Comparison of ENCODE assay signal across 12 cellular contexts in the genomic region with DNA sequence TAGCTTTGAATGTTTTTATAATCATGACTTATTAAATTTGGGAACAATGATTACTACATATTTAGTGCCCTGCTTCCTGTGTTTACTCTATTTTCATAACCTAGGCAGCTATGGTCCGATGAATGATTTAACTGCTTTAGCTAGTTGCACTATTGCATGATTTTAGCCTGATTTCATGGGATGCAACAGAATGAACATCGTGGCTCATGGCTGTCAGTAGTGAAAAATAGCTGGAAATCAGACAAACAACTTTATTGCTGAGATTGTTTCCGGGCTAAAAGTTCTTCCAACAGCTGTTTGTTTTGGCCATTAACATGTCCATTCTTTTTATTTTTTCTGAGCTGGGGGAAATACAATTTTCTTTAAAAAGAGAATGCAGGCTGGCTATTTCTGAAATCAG. TPM values are rescaled to one million over a fixed set of nuclear protein-coding genes. Genes with fewer than 3 reads are reported as not detected.
DNase-seq lines count a peak whose midpoint lies in the region; ATAC-seq and TF ChIP-seq lines count a peak whose summit lies in the region.
"Had no signal": no experiment of that assay in that cellular context is flagged by ENCODE, and none has a peak within 500 bp of the region (broad histone marks: within the 10 kb centered on the region; RNA-seq: fewer than 3 reads in every experiment).

A gene with protein sequence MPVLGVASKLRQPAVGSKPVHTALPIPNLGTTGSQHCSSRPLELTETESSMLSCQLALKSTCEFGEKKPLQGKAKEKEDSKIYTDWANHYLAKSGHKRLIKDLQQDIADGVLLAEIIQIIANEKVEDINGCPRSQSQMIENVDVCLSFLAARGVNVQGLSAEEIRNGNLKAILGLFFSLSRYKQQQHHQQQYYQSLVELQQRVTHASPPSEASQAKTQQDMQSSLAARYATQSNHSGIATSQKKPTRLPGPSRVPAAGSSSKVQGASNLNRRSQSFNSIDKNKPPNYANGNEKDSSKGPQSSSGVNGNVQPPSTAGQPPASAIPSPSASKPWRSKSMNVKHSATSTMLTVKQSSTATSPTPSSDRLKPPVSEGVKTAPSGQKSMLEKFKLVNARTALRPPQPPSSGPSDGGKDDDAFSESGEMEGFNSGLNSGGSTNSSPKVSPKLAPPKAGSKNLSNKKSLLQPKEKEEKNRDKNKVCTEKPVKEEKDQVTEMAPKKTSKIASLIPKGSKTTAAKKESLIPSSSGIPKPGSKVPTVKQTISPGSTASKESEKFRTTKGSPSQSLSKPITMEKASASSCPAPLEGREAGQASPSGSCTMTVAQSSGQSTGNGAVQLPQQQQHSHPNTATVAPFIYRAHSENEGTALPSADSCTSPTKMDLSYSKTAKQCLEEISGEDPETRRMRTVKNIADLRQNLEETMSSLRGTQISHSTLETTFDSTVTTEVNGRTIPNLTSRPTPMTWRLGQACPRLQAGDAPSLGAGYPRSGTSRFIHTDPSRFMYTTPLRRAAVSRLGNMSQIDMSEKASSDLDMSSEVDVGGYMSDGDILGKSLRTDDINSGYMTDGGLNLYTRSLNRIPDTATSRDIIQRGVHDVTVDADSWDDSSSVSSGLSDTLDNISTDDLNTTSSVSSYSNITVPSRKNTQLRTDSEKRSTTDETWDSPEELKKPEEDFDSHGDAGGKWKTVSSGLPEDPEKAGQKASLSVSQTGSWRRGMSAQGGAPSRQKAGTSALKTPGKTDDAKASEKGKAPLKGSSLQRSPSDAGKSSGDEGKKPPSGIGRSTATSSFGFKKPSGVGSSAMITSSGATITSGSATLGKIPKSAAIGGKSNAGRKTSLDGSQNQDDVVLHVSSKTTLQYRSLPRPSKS (N-terminal part only) (plus strand): TSS at position 393 of the 400 bp plus-strand sequence. CDS start 568 bp downstream, outside the sequence.

- H3K9me3 Mint-ChIP-seq in T-cell = peaks cover 2 to 8% (median 3%) of the 10 kb centered on the region in 3 donors
- H3K9me3 Mint-ChIP-seq: activated B cell treated with CpG ODN at 0.5 μM for 24 hours; activated naive CD4-positive, alpha-beta T cell treated with anti-CD3 and anti-CD28 coated beads, Interleukin-2, amount 10 ng/mL, durations not matched to agents 7 days and 5 days; stimulated activated naive CD8-positive, alpha-beta T cell treated with anti-CD3 and anti-CD28 coated beads, Interleukin-15, Interleukin-2, amounts not matched to agents 100 ng/mL and 50 ng/mL, for 24 hours had no signal

- POLR2A ChIA-PET in T-cell (lab: Charles Lee) = interaction anchor here in 1 of 2 donors (0.6 kb wide), 1 partner anchor 50 kb away, joined by 4 read pairs; no protein-coding TSS in a partner anchor

- peak; percentile 35 for DNase-seq in GM03348 (ENCODE audit: low spot score)
- DNase-seq in mammary epithelial cell = no peak
- DNase-seq in left ventricle myocardium superior = no peak
- DNase-seq in pulmonary artery endothelial cell (ENCODE audit: low read depth, low spot score) = peak; percentile 77
- no peak for DNase-seq in UCSD-AML1 (lab: John Stamatoyannopoulos, UW; ENCODE audit: unreplicated experiment)
- no peak for DNase-seq in HUDEP-2 (lab: John Stamatoyannopoulos, UW; ENCODE audit: unreplicated experiment in 76 of 76)
- no peak for DNase-seq in T-cell
- DNase-seq: activated B cell treated with CpG ODN at 0.5 μM for 24 hours; activated naive CD4-positive, alpha-beta T cell treated with anti-CD3 and anti-CD28 coated beads, Interleukin-2, amount 10 ng/mL, durations not matched to agents 7 days and 5 days had no signal

- no peak within 1 kb of the TSS for H2AFZ ChIP-seq in mammary epithelial cell (ENCODE audit: low read depth, low read length)

- H3K27me3 Mint-ChIP-seq in T-cell = no peaks in the 10 kb centered on the region
- H3K27me3 Mint-ChIP-seq: activated B cell treated with CpG ODN at 0.5 μM for 24 hours; activated naive CD4-positive, alpha-beta T cell treated with anti-CD3 and anti-CD28 coated beads, Interleukin-2, amount 10 ng/mL, durations not matched to agents 7 days and 5 days; stimulated activated naive CD8-positive, alpha-beta T cell treated with anti-CD3 and anti-CD28 coated beads, Interleukin-15, Interleukin-2, amounts not matched to agents 100 ng/mL and 50 ng/mL, for 24 hours had no signal

- no peak within 1 kb of the TSS for H3K4me2 ChIP-seq in mammary epithelial cell (ENCODE audit: insufficient read depth, low read depth, low read length)

- 86% methylated on average over 3 of the region's 3 CpGs for WGBS in mammary epithelial cell (ENCODE audit: low coverage, missing lambda C conversion rate)

- ATAC-seq in left ventricle myocardium superior = peak; percentile 78
- no peak for ATAC-seq in GM18870 (IDR thresholded peaks at IDR 0.05; ENCODE audit: unreplicated experiment)
- no peak for ATAC-seq in T-cell (replicated peaks in 1 of 4)

- no peaks in the 10 kb centered on the region for H3K27me3 ChIP-seq in mammary epithelial cell (ENCODE audit: insufficient read depth, low read length)

- dilution Hi-C loops in mammary epithelial cell (cut with HindIII; ENCODE audit: low sequenced_read_pairs) = no loop called here

- H3K27ac ChIP-seq in mammary epithelial cell (ENCODE audit: insufficient read depth, low read depth, low read length) = no peak within 1 kb of the TSS
- H3K27ac ChIP-seq: C4-2B had no signal

- H3K4me1 Mint-ChIP-seq in T-cell = no peaks in the 10 kb centered on the region
- H3K4me1 Mint-ChIP-seq: activated B cell treated with CpG ODN at 0.5 μM for 24 hours; activated naive CD4-positive, alpha-beta T cell treated with anti-CD3 and anti-CD28 coated beads, Interleukin-2, amount 10 ng/mL, durations not matched to agents 7 days and 5 days had no signal

- H3K4me1 ChIP-seq in mammary epithelial cell (ENCODE audit: insufficient read depth, low read length) = no peaks in the 10 kb centered on the region

- intact Hi-C loops in mammary epithelial cell (cut with micrococcal nuclease) (no loop called here), left ventricle myocardium superior (cut with micrococcal nuclease) (no loop called here)

- H3K9me3 ChIP-seq in mammary epithelial cell (replicated peaks; ENCODE audit: insufficient read depth, low read length) = no peaks in the 10 kb centered on the region

- no peak for TF ChIP-seq CTCF in mammary epithelial cell (conservative IDR thresholded peaks at IDR 0.05 in 1 of 2, IDR thresholded peaks at IDR 0.05 in 1 of 2; ENCODE audit: extremely low read depth in 1 of 2, insufficient read depth in 1 of 2, low read depth in 1 of 2, low read length in 2 of 2)

- no peak within 1 kb of the TSS for H3K4me3 Mint-ChIP-seq in T-cell
- H3K4me3 Mint-ChIP-seq: activated B cell treated with CpG ODN at 0.5 μM for 24 hours; activated naive CD4-positive, alpha-beta T cell treated with anti-CD3 and anti-CD28 coated beads, Interleukin-2, amount 10 ng/mL, durations not matched to agents 7 days and 5 days; stimulated activated naive CD8-positive, alpha-beta T cell treated with anti-CD3 and anti-CD28 coated beads, Interleukin-15, Interleukin-2, amounts not matched to agents 100 ng/mL and 50 ng/mL, for 24 hours had no signal

- no TSS peak for BruUV-seq in mammary epithelial cell (replicated peaks; lab: Mats Ljungman, UMichigan)

- H4K20me1 ChIP-seq in mammary epithelial cell (ENCODE audit: insufficient read depth, low read length) = no peaks in the 10 kb centered on the region

- no peaks in the 10 kb centered on the region for H3K79me2 ChIP-seq in mammary epithelial cell (ENCODE audit: insufficient read depth, low read length)

- no peak within 1 kb of the TSS for H3K4me3 ChIP-seq in mammary epithelial cell (replicated peaks in 1 of 3; ENCODE audit: insufficient read depth in 1 of 3, low read depth in 2 of 3, low read length in 3 of 3)

- CTCF ChIA-PET in mammary epithelial cell (lab: Charles Lee; ENCODE audit: low non-redundant PET) (interaction anchor here (0.6 to 0.7 kb wide), 2 partner anchors 32 to 506 kb away, joined by 4 read pairs; no protein-coding TSS in a partner anchor), T-cell (lab: Charles Lee) (no interaction called here)

- no peaks in the 10 kb centered on the region for H3K36me3 ChIP-seq in mammary epithelial cell (ENCODE audit: insufficient read depth, low read length)

- H3K27ac Mint-ChIP-seq in T-cell = no peak within 1 kb of the TSS
- H3K27ac Mint-ChIP-seq: activated B cell treated with CpG ODN at 0.5 μM for 24 hours; activated naive CD4-positive, alpha-beta T cell treated with anti-CD3 and anti-CD28 coated beads, Interleukin-2, amount 10 ng/mL, durations not matched to agents 7 days and 5 days; stimulated activated naive CD8-positive, alpha-beta T cell treated with anti-CD3 and anti-CD28 coated beads, Interleukin-15, Interleukin-2, amounts not matched to agents 100 ng/mL and 50 ng/mL, for 24 hours had no signal

- H3K36me3 Mint-ChIP-seq in T-cell = no peaks in the 10 kb centered on the region
- H3K36me3 Mint-ChIP-seq: activated naive CD4-positive, alpha-beta T cell treated with anti-CD3 and anti-CD28 coated beads, Interleukin-2, amount 10 ng/mL, durations not matched to agents 7 days and 5 days had no signal

- in situ Hi-C loops in mammary epithelial cell (cut with MboI; ENCODE audit: low sequenced_read_pairs in 2 of 2) = no loop called here

- H3K9ac ChIP-seq in mammary epithelial cell (ENCODE audit: insufficient read depth, low read length) = no peak within 1 kb of the TSS

RNA-seq across cellular contexts. Expression of the gene that starts here (rescaled TPM):
- total RNA-seq in mammary epithelial cell = 10 to 100 TPM in 1 of 2 donors, 1 to 10 TPM in 1; 2.8 to 25.0 TPM
- 11.2 TPM for polyA plus RNA-seq in mammary epithelial cell
- polyA minus RNA-seq in mammary epithelial cell = 115 TPM
- 3.3 TPM for total RNA-seq in left ventricle myocardium superior
- 28.7 and 40.6 TPM in 2 replicates for total RNA-seq in pulmonary artery endothelial cell
- total RNA-seq in T-cell = under 1 TPM in 1 of 5 donors, not detected in 4; 0.26 TPM
- total RNA-seq: activated B cell treated with CpG ODN at 0.5 μM for 24 hours had no signal

Comparison
In these comparisons a context has a peak if more than half of its experiments do, and no peak if none do; other contexts are left out.
1. DNase-seq: peak in GM03348 (single experiment) and pulmonary artery endothelial cell (single experiment); none in mammary epithelial cell (single experiment), left ventricle myocardium superior (single experiment), UCSD-AML1 (single experiment), HUDEP-2 (0 of 76) and T-cell (0 of 34).